8 cellular contexts compared by ENCODE assay signal in genomic region chr1:230979389-230979716, GRCh38. TPM values are rescaled to one million over a fixed set of nuclear protein-coding genes. Genes with fewer than 3 reads are reported as not detected.
DNase-seq lines count a peak whose midpoint lies in the region; ATAC-seq and TF ChIP-seq lines count a peak whose summit lies in the region.

No MANE protein-coding gene starts in this region.

- H3K4me3 ChIP-seq in GM12865 (ENCODE audit: low read depth, low read length) (peak overlapping the region; percentile 68), fibroblast of villous mesenchyme (ENCODE audit: low read depth, low read length) (peak overlapping the region; percentile 94), sigmoid colon (peak overlapping the region; percentile 65 to 95 (median 90))

- H3K27ac ChIP-seq in sigmoid colon: peak overlapping the region; percentile 71 to 83 (median 80)

- TF ChIP-seq CTCF in GM12865 (IDR thresholded peaks at IDR 0.05; ENCODE audit: insufficient read depth, low read depth, low read length, missing control alignments) (no peak), fibroblast of villous mesenchyme (IDR thresholded peaks at IDR 0.05; ENCODE audit: insufficient read depth, low read depth, low read length) (no peak), sigmoid colon (IDR thresholded peaks at IDR 0.05) (no peak)

- ATAC-seq in GM21786 (IDR thresholded peaks at IDR 0.05; ENCODE audit: unreplicated experiment) (no peak), GM19467 (IDR thresholded peaks at IDR 0.05; ENCODE audit: unreplicated experiment) (no peak)

- no peak for TF ChIP-seq EP300 in sigmoid colon (IDR thresholded peaks at IDR 0.05)

- H3K4me1 ChIP-seq in sigmoid colon: peaks cover 0 to 27% (median 17%) of the 10 kb centered on the region in 4 donors

- no peak for TF ChIP-seq POLR2A in sigmoid colon (IDR thresholded peaks at IDR 0.05)

- intact Hi-C loops in sigmoid colon (cut with DNase I): loop anchor here (2.0 to 10.0 kb wide), 3 partner anchors 182 to 337 kb away; partner anchors contain the start of genes COG2 and GNPAT

- H3K9me3 ChIP-seq in sigmoid colon: no peaks in the 10 kb centered on the region

- 1 to 4% methylated on average over 12 of the region's 12 CpGs for WGBS in sigmoid colon, 2 donors

- peaks cover 0 to 22% (median 0%) of the 10 kb centered on the region in 4 donors for H3K36me3 ChIP-seq in sigmoid colon

- DNase-seq in GM12865 (ENCODE audit: low read depth) (no peak), SW480 (ENCODE audit: low spot score) (peak; percentile 4), fibroblast of villous mesenchyme (ENCODE audit: low read depth) (no peak), sigmoid colon (no peak), COR-L47 (lab: John Stamatoyannopoulos, UW) (no peak)
- DNase-seq in activated CD8-positive, alpha-beta memory T cell treated with anti-CD3 and anti-CD28 coated beads, Interleukin-2, amount 50 U/mL, for 4 hours: no peak

- no peaks in the 10 kb centered on the region for H3K27me3 ChIP-seq in sigmoid colon

RNA-seq across cellular contexts. Expression of gene ARV1, which starts 0.5 kb away (rescaled TPM):
- total RNA-seq in fibroblast of villous mesenchyme (15.8 and 19.0 TPM in 2 replicates), sigmoid colon (10 to 100 TPM; 19.7 to 32.1 (median 22.8) TPM)
- polyA plus RNA-seq in sigmoid colon: 10 to 100 TPM; 15.5 to 30.7 (median 20.4) TPM

RNA-seq across cellular contexts. Expression of gene TTC13, which starts 0.7 kb away (rescaled TPM):
- 15.8 and 18.6 TPM in 2 replicates for total RNA-seq in fibroblast of villous mesenchyme
- total RNA-seq in sigmoid colon: 10 to 100 TPM in 3 of 4 donors, 1 to 10 TPM in 1; 7.3 to 19.7 (median 16.3) TPM
- polyA plus RNA-seq in sigmoid colon: 10 to 100 TPM in 1 of 3 donors, 1 to 10 TPM in 2; 3.0 to 13.6 (median 3.5) TPM
